ENCODE assay signal across 8 cellular contexts in the genomic region with DNA sequence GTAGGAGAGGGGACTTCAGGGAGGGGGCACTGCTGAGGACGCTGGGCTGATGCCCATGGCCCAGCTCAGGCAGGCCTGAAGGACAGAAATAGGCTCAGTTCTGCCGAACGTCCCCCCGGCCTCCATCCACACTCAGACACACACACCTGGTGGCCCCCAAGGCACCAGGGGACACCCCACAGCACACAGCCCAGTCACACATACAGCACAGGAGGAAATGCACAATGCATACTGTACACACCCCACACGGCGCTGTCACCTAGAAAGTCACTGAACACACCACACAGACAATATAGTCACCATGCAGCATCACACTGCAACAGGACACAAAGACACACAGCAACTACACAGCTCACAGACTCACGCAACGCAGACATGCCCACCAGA. TPM values are rescaled to one million over a fixed set of nuclear protein-coding genes. Genes with fewer than 3 reads are reported as not detected.
DNase-seq lines count a peak whose midpoint lies in the region; ATAC-seq and TF ChIP-seq lines count a peak whose summit lies in the region.

No MANE protein-coding gene starts in this region.

- CTCF ChIA-PET in CD8-positive, alpha-beta memory T cell (lab: Charles Lee), result interaction anchor here (0.9 to 9.4 kb wide), 9 partner anchors 10 to 267 kb away, joined by 3 to 115 read pairs (median 7); partner anchors contain the start of gene MAP3K6

- no peaks in the 10 kb centered on the region for H3K9me3 ChIP-seq in CD8-positive, alpha-beta memory T cell (ENCODE audit: low read length)

- H3K27me3 ChIP-seq in CD8-positive, alpha-beta memory T cell (ENCODE audit: insufficient read depth, low read length, poor library complexity, severe bottlenecking), result no peaks in the 10 kb centered on the region
- H3K27me3 ChIP-seq in mesendoderm (ENCODE audit: insufficient read depth, low read length, poor library complexity), result no peaks in the 10 kb centered on the region

- ATAC-seq in GM19324 (IDR thresholded peaks at IDR 0.05; ENCODE audit: low FRiP score, unreplicated experiment), result no peak

- DNase-seq in CD8-positive, alpha-beta memory T cell, result peak in 2 of 5 donors; percentile 31 to 62
- DNase-seq in KG1 (lab: John Stamatoyannopoulos, UW) (peak; percentile 12), mesendoderm (no peak), HFFc6 (no peak), NCI-H1436 treated with DMSO at 0.1 percent for 48 hours (lab: John Stamatoyannopoulos, UW) (no peak), NCI-H748 treated with DMSO at 0.1 percent for 48 hours (lab: John Stamatoyannopoulos, UW) (no peak)
- DNase-seq in activated effector memory CD4-positive, alpha-beta T cell treated with Interleukin-2 at 50 U/mL for 16 hours, result peak; percentile 32

- H2BK5ac ChIP-seq in mesendoderm (ENCODE audit: low read length), result no peak overlapping the region

- peak overlapping the region; percentile 67 for H3K56ac ChIP-seq in mesendoderm (ENCODE audit: low read length)

- no peak overlapping the region for H2BK120ac ChIP-seq in mesendoderm (ENCODE audit: low read depth, low read length)

- H3K4me1 Mint-ChIP-seq in CD8-positive, alpha-beta memory T cell, result peaks cover 41 to 74% (median 54%) of the 10 kb centered on the region in 3 donors
- H3K4me1 Mint-ChIP-seq in HFFc6 (ENCODE audit: low read depth), result peaks cover 28% of the 10 kb centered on the region

- no peak overlapping the region for H4K8ac ChIP-seq in mesendoderm (ENCODE audit: low read depth, low read length)

- peak overlapping the region; percentile 85 for H3K27ac ChIP-seq in CD8-positive, alpha-beta memory T cell (ENCODE audit: low read depth, low read length)
- H3K27ac ChIP-seq in mesendoderm (ENCODE audit: low read depth, low read length), result no peak overlapping the region

- H3K18ac ChIP-seq in mesendoderm (ENCODE audit: low read length), result no peak overlapping the region

- H3K4me3 Mint-ChIP-seq in CD8-positive, alpha-beta memory T cell, result peak overlapping the region; percentile 92 to 100 (median 96)
- no peak overlapping the region for H3K4me3 Mint-ChIP-seq in HFFc6

- H3K4ac ChIP-seq in mesendoderm (ENCODE audit: low read depth, low read length), result no peak overlapping the region

- H3K4me2 ChIP-seq in mesendoderm (ENCODE audit: low read length), result no peak overlapping the region

- no peak overlapping the region for H2AK5ac ChIP-seq in mesendoderm (ENCODE audit: low read length)

- peaks cover 0 to 42% (median 4%) of the 10 kb centered on the region in 3 donors for H3K36me3 Mint-ChIP-seq in CD8-positive, alpha-beta memory T cell
- no peaks in the 10 kb centered on the region for H3K36me3 Mint-ChIP-seq in HFFc6 (ENCODE audit: low read depth)

- H3K23ac ChIP-seq in mesendoderm (ENCODE audit: low read length), result no peak overlapping the region

- peaks cover 6% of the 10 kb centered on the region for H3K36me3 ChIP-seq in CD8-positive, alpha-beta memory T cell (ENCODE audit: insufficient read depth, low read length)
- no peaks in the 10 kb centered on the region for H3K36me3 ChIP-seq in mesendoderm (ENCODE audit: control insufficient read depth, insufficient read depth, low read length)

- no peaks in the 10 kb centered on the region for H3K9me3 Mint-ChIP-seq in CD8-positive, alpha-beta memory T cell
- H3K9me3 Mint-ChIP-seq in HFFc6, result no peaks in the 10 kb centered on the region

- peak overlapping the region; percentile 17 for H3K9ac ChIP-seq in mesendoderm (ENCODE audit: low read length)

- H3K4me3 ChIP-seq in CD8-positive, alpha-beta memory T cell (ENCODE audit: low read length), result peak overlapping the region; percentile 100
- no peak overlapping the region for H3K4me3 ChIP-seq in mesendoderm (ENCODE audit: low read length)

- no CpG with 5 or more reads among the region's 8 CpGs for WGBS in mesendoderm (ENCODE audit: extremely low coverage, insufficient coverage, low lambda C conversion rate)

- TF ChIP-seq CTCF in HFFc6 (IDR thresholded peaks at IDR 0.05), result no peak

- H3K27ac Mint-ChIP-seq in CD8-positive, alpha-beta memory T cell, result peak overlapping the region; percentile 90 to 99 (median 96)
- no peak overlapping the region for H3K27ac Mint-ChIP-seq in HFFc6

- H3K4me1 ChIP-seq in CD8-positive, alpha-beta memory T cell (ENCODE audit: insufficient read depth, low read length), result peaks cover 35% of the 10 kb centered on the region
- peaks cover 5% of the 10 kb centered on the region for H3K4me1 ChIP-seq in mesendoderm (ENCODE audit: control insufficient read depth, low read depth, low read length)

- H3K27me3 Mint-ChIP-seq in CD8-positive, alpha-beta memory T cell, result no peaks in the 10 kb centered on the region
- peaks cover 8% of the 10 kb centered on the region for H3K27me3 Mint-ChIP-seq in HFFc6 (ENCODE audit: insufficient read depth)

- no peak overlapping the region for H4K5ac ChIP-seq in mesendoderm (ENCODE audit: low read length)

- no peaks in the 10 kb centered on the region for H3K79me2 ChIP-seq in mesendoderm (ENCODE audit: control insufficient read depth, insufficient read depth, low read length)

- no peak overlapping the region for H2BK15ac ChIP-seq in mesendoderm (replicated peaks; ENCODE audit: low read depth)

- POLR2A ChIA-PET in CD8-positive, alpha-beta memory T cell (lab: Charles Lee), result interaction anchor here (1.3 to 3.8 kb wide), 4 partner anchors 15 to 383 kb away, joined by 4 to 25 read pairs (median 10); partner anchors contain the start of gene FAM76A

- H3K79me1 ChIP-seq in mesendoderm (ENCODE audit: low read length), result no peaks in the 10 kb centered on the region

RNA-seq across cellular contexts. Expression of gene SYTL1, which starts 0.6 kb away (rescaled TPM):
- total RNA-seq in CD8-positive, alpha-beta memory T cell, result 10 to 100 TPM; 21.9 to 24.2 TPM
- 124 TPM for polyA plus RNA-seq in CD8-positive, alpha-beta memory T cell
- 2.5 TPM for polyA plus RNA-seq in mesendoderm (2013, experiment 1 of 2)
- polyA plus RNA-seq in mesendoderm (2013, experiment 2 of 2), result 2.2 TPM
- under 1 TPM in 2 of 6 experiments, not detected in 4; 0.08 to 0.45 TPM for total RNA-seq in HFFc6 (2021; fragmentation: NEBNext Ultra II Directional; extraction: Animal tissue kit (Norgen Biotek cat#: 25700))

RNA-seq across cellular contexts. Expression of gene TMEM222, which starts 20.4 kb away (rescaled TPM):
- total RNA-seq in CD8-positive, alpha-beta memory T cell, result 10 to 100 TPM; 52.0 to 54.9 TPM
- 65.2 TPM for polyA plus RNA-seq in CD8-positive, alpha-beta memory T cell
- polyA plus RNA-seq in mesendoderm (2013, experiment 1 of 2), result 24.3 TPM
- 26.3 TPM for polyA plus RNA-seq in mesendoderm (2013, experiment 2 of 2)
- 10 to 100 TPM; 41.3 to 54.6 (median 46.1) TPM for total RNA-seq in HFFc6 (2021; fragmentation: NEBNext Ultra II Directional; extraction: Animal tissue kit (Norgen Biotek cat#: 25700))

RNA-seq across cellular contexts. Expression of gene MAP3K6, which starts 24.4 kb away (rescaled TPM):
- 1 to 10 TPM; 6.9 to 7.1 TPM for total RNA-seq in CD8-positive, alpha-beta memory T cell
- 6.0 TPM for polyA plus RNA-seq in CD8-positive, alpha-beta memory T cell
- 3.7 TPM for polyA plus RNA-seq in mesendoderm (2013, experiment 1 of 2)
- 4.2 TPM for polyA plus RNA-seq in mesendoderm (2013, experiment 2 of 2)
- total RNA-seq in HFFc6 (2021; fragmentation: NEBNext Ultra II Directional; extraction: Animal tissue kit (Norgen Biotek cat#: 25700)), result 10 to 100 TPM; 22.6 to 30.8 (median 27.7) TPM

RNA-seq across cellular contexts. Expression of gene FCN3, which starts 32.2 kb away (rescaled TPM):
- total RNA-seq in CD8-positive, alpha-beta memory T cell, result not detected
- not detected for polyA plus RNA-seq in CD8-positive, alpha-beta memory T cell
- 0.04 TPM for polyA plus RNA-seq in mesendoderm (2013, experiment 1 of 2)
- polyA plus RNA-seq in mesendoderm (2013, experiment 2 of 2), result not detected
- not detected for total RNA-seq in HFFc6 (2021; fragmentation: NEBNext Ultra II Directional; extraction: Animal tissue kit (Norgen Biotek cat#: 25700))

RNA-seq across cellular contexts. Expression of gene CD164L2, which starts 40.7 kb away (rescaled TPM):
- not detected for total RNA-seq in CD8-positive, alpha-beta memory T cell
- polyA plus RNA-seq in CD8-positive, alpha-beta memory T cell, result not detected
- 0.17 TPM for polyA plus RNA-seq in mesendoderm (2013, experiment 1 of 2)
- polyA plus RNA-seq in mesendoderm (2013, experiment 2 of 2), result 0.11 TPM
- total RNA-seq in HFFc6 (2021; fragmentation: NEBNext Ultra II Directional; extraction: Animal tissue kit (Norgen Biotek cat#: 25700)), result not detected

Comparison
In these comparisons a context has a peak if more than half of its experiments do, and no peak if none do; other contexts are left out.
1. DNase-seq: peak in KG1 (single experiment) and activated effector memory CD4-positive, alpha-beta T cell treated with Interleukin-2 at 50 U/mL for 16 hours (single experiment); none in mesendoderm (single experiment), HFFc6 (single experiment), NCI-H1436 treated with DMSO at 0.1 percent for 48 hours (single experiment) and NCI-H748 treated with DMSO at 0.1 percent for 48 hours (single experiment).
2. RNA of gene SYTL1, which starts 0.6 kb away (total RNA-seq): 21.9 to 24.2 TPM in CD8-positive, alpha-beta memory T cell; 0.08 to 0.45 TPM in HFFc6; every median in the first group is over 10 times any median in the second.